In the genomic region with DNA sequence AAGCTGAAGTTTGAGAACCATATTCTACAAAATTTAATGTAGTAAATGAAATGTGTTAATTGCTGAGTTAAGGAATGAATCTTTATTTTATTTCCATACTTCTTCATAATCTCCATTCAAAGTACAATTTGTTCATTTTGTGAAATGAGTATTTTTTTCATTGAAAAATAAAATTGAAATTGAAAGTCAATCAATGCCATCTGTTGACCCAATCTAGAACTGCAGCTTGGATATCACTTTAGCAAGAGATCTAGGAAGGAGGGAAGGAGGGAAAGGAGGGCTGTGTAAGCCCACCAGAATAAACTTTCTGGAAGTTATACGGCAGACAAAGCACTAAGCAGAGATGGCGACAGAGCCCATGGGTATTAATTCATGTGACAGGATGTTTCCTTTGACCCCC, we compare ENCODE assay signal across 9 cellular contexts.
A peak's percentile ranks its signal among the peaks of the same experiment; 100 is the strongest.
DNase-seq lines count a peak whose midpoint lies in the region; ATAC-seq and TF ChIP-seq lines count a peak whose summit lies in the region.
"Had no signal": no experiment of that assay in that cellular context is flagged by ENCODE, and none has a peak within 500 bp of the region (broad histone marks: within the 10 kb centered on the region; RNA-seq: fewer than 3 reads in every experiment).

No MANE protein-coding gene starts in this region.

- no peaks in the 10 kb centered on the region for H3K79me2 ChIP-seq in hepatocyte

- TF ChIP-seq CTCF in 22Rv1 (IDR thresholded peaks at IDR 0.05) (peak; percentile 40), RWPE2 (IDR thresholded peaks at IDR 0.05; ENCODE audit: poor library complexity, severe bottlenecking) (peak; percentile 35), hepatocyte (IDR thresholded peaks at IDR 0.05; ENCODE audit: poor library complexity) (peak; percentile 54)

- no peak for ATAC-seq in RWPE2 (ENCODE audit: low read depth)
- ATAC-seq in GM21723 (IDR thresholded peaks at IDR 0.05; ENCODE audit: unreplicated experiment) = no peak

- 46% methylated on average over 2 of the region's 2 CpGs for WGBS in hepatocyte (ENCODE audit: low lambda C conversion rate, missing lambda C conversion rate)

- DNase-seq in GM04504 (ENCODE audit: low read depth) = peak; percentile 3
- no peak for DNase-seq in RWPE2 (ENCODE audit: low spot score)
- DNase-seq in hepatocyte (ENCODE audit: low spot score) = peak; percentile 17
- no peak for DNase-seq in activated effector memory CD4-positive, alpha-beta T cell treated with Interleukin-2 at 50 U/mL for 16 hours
- no peak for DNase-seq in NCI-H128 (lab: John Stamatoyannopoulos, UW; ENCODE audit: unreplicated experiment)
- no peak for DNase-seq in stimulated activated CD4-positive, alpha-beta T cell treated with anti-CD3 and anti-CD28 coated beads, Interleukin-12 subunit alpha, Interleukin-12 subunit beta, amount 100 ng/mL, for 4 hours

- H2AFZ ChIP-seq in hepatocyte = no peak overlapping the region

- no peaks in the 10 kb centered on the region for H3K27me3 ChIP-seq in RWPE2 (ENCODE audit: insufficient read depth, poor library complexity, severe bottlenecking)
- no peaks in the 10 kb centered on the region for H3K27me3 ChIP-seq in hepatocyte

- H3K9me2 ChIP-seq in hepatocyte (replicated peaks; ENCODE audit: insufficient read depth) = no peaks in the 10 kb centered on the region

- no peaks in the 10 kb centered on the region for H3K4me1 ChIP-seq in RWPE2 (ENCODE audit: insufficient read depth, poor library complexity, severe bottlenecking)
- H3K4me1 ChIP-seq in hepatocyte (ENCODE audit: insufficient read depth) = no peaks in the 10 kb centered on the region

- no peak overlapping the region for H3K4me3 ChIP-seq in RWPE2 (ENCODE audit: severe bottlenecking)
- H3K4me3 ChIP-seq in hepatocyte = no peak overlapping the region
- H3K4me3 ChIP-seq: coronary artery had no signal

- no peaks in the 10 kb centered on the region for H3K9me3 ChIP-seq in RWPE2 (ENCODE audit: severe bottlenecking)
- no peaks in the 10 kb centered on the region for H3K9me3 ChIP-seq in hepatocyte (ENCODE audit: low read depth)

- no peak overlapping the region for H3K4me2 ChIP-seq in hepatocyte

- H3K36me3 ChIP-seq in RWPE2 (ENCODE audit: low read depth) = no peaks in the 10 kb centered on the region
- H3K36me3 ChIP-seq in hepatocyte (replicated peaks; ENCODE audit: insufficient read depth, low read depth) = no peaks in the 10 kb centered on the region

- no peak overlapping the region for H3K27ac ChIP-seq in 22Rv1
- H3K27ac ChIP-seq in RWPE2 (ENCODE audit: poor library complexity, severe bottlenecking) = no peak overlapping the region
- no peak overlapping the region for H3K27ac ChIP-seq in hepatocyte
- H3K27ac ChIP-seq: coronary artery had no signal

- no peaks in the 10 kb centered on the region for H4K20me1 ChIP-seq in hepatocyte (ENCODE audit: insufficient read depth, poor library complexity, severe bottlenecking)

Comparison
In these comparisons a context has a peak if more than half of its experiments do, and no peak if none do; other contexts are left out.
1. DNase-seq: peak in GM04504 (single experiment) and hepatocyte (single experiment); none in RWPE2 (single experiment), activated effector memory CD4-positive, alpha-beta T cell treated with Interleukin-2 at 50 U/mL for 16 hours (single experiment), NCI-H128 (single experiment) and stimulated activated CD4-positive, alpha-beta T cell treated with anti-CD3 and anti-CD28 coated beads, Interleukin-12 subunit alpha, Interleukin-12 subunit beta, amount 100 ng/mL, for 4 hours (single experiment).
2. Peak in every context shown above with its lines, with median percentiles within 50 percentile points of each other: CTCF ChIP-seq.